Comparison of ENCODE assay signal across 17 cellular contexts in the genomic region with DNA sequence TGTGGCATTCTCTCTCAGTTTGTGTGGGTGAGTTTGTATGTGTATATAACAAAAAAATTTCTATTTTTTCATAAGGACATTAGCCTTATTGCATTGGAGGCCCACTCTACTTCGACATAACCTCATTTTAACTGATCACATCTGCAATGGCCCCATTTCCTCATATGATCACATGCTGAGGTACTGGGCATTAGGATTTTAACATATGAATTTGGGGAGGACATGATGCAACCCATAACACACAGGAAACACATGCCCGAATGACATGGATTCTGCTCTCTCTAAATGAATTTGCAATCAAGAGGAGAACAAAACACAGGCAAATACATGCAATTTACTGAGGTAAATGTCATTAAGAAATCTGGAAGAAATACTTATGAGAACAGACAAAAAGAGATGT.
A peak's percentile ranks its signal among the peaks of the same experiment; 100 is the strongest.
DNase-seq lines count a peak whose midpoint lies in the region; ATAC-seq, FAIRE-seq and TF ChIP-seq lines count a peak whose summit lies in the region.
"Had no signal": no experiment of that assay in that cellular context is flagged by ENCODE, and none has a peak within 500 bp of the region (broad histone marks: within the 10 kb centered on the region; RNA-seq: fewer than 3 reads in every experiment).

No MANE protein-coding gene starts in this region.

- no peak overlapping the region for H4K8ac ChIP-seq in H1 (ENCODE audit: extremely low read depth, insufficient read depth, low read length)

- H4K20me1 ChIP-seq in DND-41 (ENCODE audit: insufficient read depth, low read length) (no peaks in the 10 kb centered on the region), GM23338 (replicated peaks; ENCODE audit: insufficient read depth) (no peaks in the 10 kb centered on the region), Loucy (ENCODE audit: insufficient read depth, low read length, poor library complexity, severe bottlenecking) (no peaks in the 10 kb centered on the region), H1 (replicated peaks in 1 of 2; ENCODE audit: control insufficient read depth in 1 of 2, insufficient read depth in 2 of 2, low read length in 2 of 2) (no peaks in the 10 kb centered on the region)
- H4K20me1 ChIP-seq: BLaER1 treated with 17β-estradiol and CSF1 and Interleukin-3, amounts not matched to agents 10 nM and 100 nM had no signal

- no peak overlapping the region for H2BK120ac ChIP-seq in H1 (replicated peaks; ENCODE audit: low read depth, low read length)

- peaks cover 5% of the 10 kb centered on the region for H3K27me3 Mint-ChIP-seq in GM23338 (ENCODE audit: insufficient read depth, low read depth, poor library complexity)
- H3K27me3 Mint-ChIP-seq: B cell had no signal

- no peak overlapping the region for H4K91ac ChIP-seq in H1 (replicated peaks; ENCODE audit: insufficient read length, low read length)

- no peak overlapping the region for H2AK5ac ChIP-seq in H1 (ENCODE audit: low read depth, low read length)

- peaks cover 12% of the 10 kb centered on the region; the same call in 2 of the 3 replicates for H3K9me3 Mint-ChIP-seq in GM23338
- H3K9me3 Mint-ChIP-seq: CD8-positive, alpha-beta T cell had no signal

- H2BK20ac ChIP-seq in H1 (ENCODE audit: low read length), result no peak overlapping the region

- TF ChIP-seq CTCF in DND-41 (IDR thresholded peaks at IDR 0.05; ENCODE audit: borderline replicate concordance, extremely low read depth, low read length, poor library complexity, severe bottlenecking) (no peak), GM23338 (conservative IDR thresholded peaks at IDR 0.05; ENCODE audit: low read depth in 2 of 2) (no peak), Loucy (conservative IDR thresholded peaks at IDR 0.05; ENCODE audit: low read length) (no peak), H1 (IDR thresholded peaks at IDR 0.05; ENCODE audit: control extremely low read depth in 1 of 3, insufficient read depth in 1 of 3, low read depth in 1 of 3, low read length in 3 of 3) (no peak), heart left ventricle (IDR thresholded peaks at IDR 0.05) (no peak)

- no peak overlapping the region for H2BK5ac ChIP-seq in H1 (ENCODE audit: low read depth, low read length)

- peak overlapping the region; percentile 80 for H3K27ac Mint-ChIP-seq in GM23338
- H3K27ac Mint-ChIP-seq: B cell; CD8-positive, alpha-beta T cell had no signal

- DNase-seq in DND-41 (no peak), GM23338 (ENCODE audit: low spot score) (no peak), H1 (ENCODE audit: low read depth in 1 of 2, low spot score in 2 of 2) (no peak), mesenteric fat pad (ENCODE audit: low spot score) (no peak), heart left ventricle (no peak), HuH-7.5 (ENCODE audit: low spot score) (no peak)
- DNase-seq: CD8-positive, alpha-beta T cell; COR-L47; DMS 273 treated with DMSO at 0.1 percent for 48 hours; DMS53 had no signal

- H3F3A ChIP-seq in GM23338 (replicated peaks; ENCODE audit: low read depth) (no peaks in the 10 kb centered on the region), Loucy (ENCODE audit: low read depth) (peaks cover 17% of the 10 kb centered on the region; the same call in 1 of the 2 replicates)

- intact Hi-C loops in heart left ventricle (cut with DNase I), result no loop called here

- H3K79me2 ChIP-seq in DND-41 (ENCODE audit: insufficient read depth, low read length) (no peaks in the 10 kb centered on the region), GM23338 (replicated peaks; ENCODE audit: insufficient read depth) (no peaks in the 10 kb centered on the region), Loucy (ENCODE audit: insufficient read depth, low read length) (no peaks in the 10 kb centered on the region), H1 (ENCODE audit: control insufficient read depth in 1 of 2, insufficient read depth in 2 of 2, low read length in 2 of 2) (no peaks in the 10 kb centered on the region)

- no peak for FAIRE-seq in H1 (lab: Jason Lieb, UNC)
- FAIRE-seq: G401.6, GM12892, GM18507 had no signal

- H3K23ac ChIP-seq in H1 (ENCODE audit: insufficient read length), result no peak overlapping the region

- H3K4ac ChIP-seq in H1 (replicated peaks; ENCODE audit: insufficient read length, low read depth, low read length), result no peak overlapping the region

- no peak overlapping the region for H2BK15ac ChIP-seq in H1 (ENCODE audit: low read length)

- TF ChIP-seq EP300 in H1 (IDR thresholded peaks at IDR 0.05; ENCODE audit: borderline replicate concordance in 1 of 2, low read depth in 2 of 2, low read length in 2 of 2), result no peak

- no peak overlapping the region for H3K14ac ChIP-seq in H1 (ENCODE audit: insufficient read length)

- TF ChIP-seq POLR2A in H1 (IDR thresholded peaks at IDR 0.05; ENCODE audit: control extremely low read depth in 1 of 2, low read depth in 2 of 2, low read length in 2 of 2) (no peak), heart left ventricle (IDR thresholded peaks at IDR 0.05) (no peak)

- no peak overlapping the region; the same call in 1 of the 2 replicates for H3K18ac ChIP-seq in H1 (ENCODE audit: extremely low read depth, low read length)

- POLR2A ChIA-PET in H1 (lab: Charles Lee; ENCODE audit: partially characterized antibody), result no interaction called here

- H3K9ac ChIP-seq in DND-41 (ENCODE audit: low read depth, low read length) (no peak overlapping the region), Loucy (ENCODE audit: low read depth, low read length, poor library complexity, severe bottlenecking) (peak overlapping the region; percentile 53), H1 (replicated peaks in 1 of 4; ENCODE audit: extremely low read depth in 1 of 4, low read depth in 3 of 4, low read length in 3 of 4) (no peak overlapping the region)
- H3K9ac ChIP-seq: BLaER1 treated with 17β-estradiol and CSF1 and Interleukin-3, amounts not matched to agents 10 nM and 100 nM had no signal

- peak overlapping the region; percentile 44; the same call in 1 of the 2 replicates for H3K27ac ChIP-seq in DND-41 (ENCODE audit: low read length)
- 0 out of 2 replicates have a peak overlapping the region, but pooled peaks have one; percentile 1 for H3K27ac ChIP-seq in GM23338 (ENCODE audit: low read depth)
- H3K27ac ChIP-seq in H1 (ENCODE audit: low read depth, low read length), result no peak overlapping the region
- H3K27ac ChIP-seq in heart left ventricle, result no peak overlapping the region
- H3K27ac ChIP-seq: BLaER1 treated with 17β-estradiol and CSF1 and Interleukin-3, amounts not matched to agents 10 nM and 100 nM had no signal

- no peaks in the 10 kb centered on the region for H3K79me1 ChIP-seq in H1 (ENCODE audit: low read depth, low read length)

- H3K4me3 ChIP-seq in DND-41 (ENCODE audit: low read depth in 1 of 2, low read length in 2 of 2) (no peak overlapping the region), GM23338 (no peak overlapping the region), Loucy (ENCODE audit: low read length, poor library complexity, severe bottlenecking) (peak overlapping the region; percentile 22), H1 (ENCODE audit: extremely low read depth in 1 of 4, insufficient read depth in 2 of 4, low read depth in 3 of 4, low read length in 4 of 4) (no peak overlapping the region), heart left ventricle (no peak overlapping the region)
- H3K4me3 ChIP-seq: BLaER1 treated with 17β-estradiol and CSF1 and Interleukin-3, amounts not matched to agents 10 nM and 100 nM; HAP-1 had no signal

- H3K4me1 Mint-ChIP-seq in GM23338, result peaks cover 14% of the 10 kb centered on the region
- H3K4me1 Mint-ChIP-seq: B cell had no signal

- no peak overlapping the region for H2BK12ac ChIP-seq in H1 (ENCODE audit: low read depth, low read length)

- no peak overlapping the region for H4K5ac ChIP-seq in H1 (ENCODE audit: insufficient read length, low read depth, low read length)

- peak overlapping the region; percentile 33; the same call in 1 of the 2 replicates for H2AFZ ChIP-seq in DND-41 (ENCODE audit: low read depth, low read length)
- peak overlapping the region; percentile 15; the same call in 1 of the 2 replicates for H2AFZ ChIP-seq in GM23338
- H2AFZ ChIP-seq in Loucy (ENCODE audit: low read length), result peak overlapping the region; percentile 47; the same call in 1 of the 2 replicates
- peak overlapping the region; percentile 3; the same call in 1 of the 2 replicates for H2AFZ ChIP-seq in H1 (ENCODE audit: low read length)

- peaks cover 3% of the 10 kb centered on the region; the same call in 2 of the 3 replicates for H3K36me3 Mint-ChIP-seq in GM23338 (ENCODE audit: low read depth)
- H3K36me3 Mint-ChIP-seq: CD8-positive, alpha-beta T cell had no signal

- H3K9me3 ChIP-seq in DND-41 (ENCODE audit: insufficient read depth, low read length, severe bottlenecking), result no peaks in the 10 kb centered on the region
- H3K9me3 ChIP-seq in Loucy (ENCODE audit: insufficient read depth, low read depth, low read length), result peaks cover 5% of the 10 kb centered on the region; the same call in 1 of the 2 replicates
- H3K9me3 ChIP-seq in H1 (ENCODE audit: insufficient read depth in 2 of 2, low read depth in 1 of 2, low read length in 1 of 2), result no peaks in the 10 kb centered on the region
- peaks cover 0 to 12% (median 0%) of the 10 kb centered on the region in 12 donors for H3K9me3 ChIP-seq in heart left ventricle
- H3K9me3 ChIP-seq: BLaER1 treated with 17β-estradiol and CSF1 and Interleukin-3, amounts not matched to agents 10 nM and 100 nM; HAP-1 had no signal

- WGBS in H1 (ENCODE audit: extremely low coverage in 1 of 2, insufficient coverage in 1 of 2, insufficient read length in 1 of 2, insufficient replicate concordance in 2 of 2, low coverage in 1 of 2, low lambda C conversion rate in 2 of 2, missing lambda C conversion rate in 1 of 2), 2 experiments, result 82% methylated on average over 2 of the region's 2 CpGs; no CpG with 5 or more reads in 1 of the 2 experiments
- WGBS in heart left ventricle, 4 donors, result 59 to 79% (median 69%) methylated on average over 2 of the region's 2 CpGs

- no peak overlapping the region for H3K4me2 ChIP-seq in DND-41 (ENCODE audit: insufficient read depth, low read length)
- no peak overlapping the region for H3K4me2 ChIP-seq in GM23338
- H3K4me2 ChIP-seq in Loucy (ENCODE audit: low read depth, low read length, poor library complexity, severe bottlenecking), result peak overlapping the region; percentile 60
- H3K4me2 ChIP-seq in H1 (ENCODE audit: insufficient read depth in 1 of 2, low read depth in 2 of 2, low read length in 2 of 2), result no peak overlapping the region
- H3K4me2 ChIP-seq: BLaER1 treated with 17β-estradiol and CSF1 and Interleukin-3, amounts not matched to agents 10 nM and 100 nM had no signal

- ATAC-seq in DND-41 (ENCODE audit: insufficient read depth, low read depth) (no peak), GM23338 (no peak), heart left ventricle (no peak)
- ATAC-seq: CD8-positive, alpha-beta T cell had no signal

- H3K36me3 ChIP-seq in DND-41 (ENCODE audit: insufficient read depth, low read length) (no peaks in the 10 kb centered on the region), GM23338 (ENCODE audit: insufficient read depth) (no peaks in the 10 kb centered on the region), Loucy (ENCODE audit: insufficient read depth, low read length) (no peaks in the 10 kb centered on the region), H1 (ENCODE audit: control insufficient read depth in 2 of 4, insufficient read depth in 4 of 4, low read length in 3 of 4) (no peaks in the 10 kb centered on the region), heart left ventricle (no peaks in the 10 kb centered on the region)
- H3K36me3 ChIP-seq: BLaER1 treated with 17β-estradiol and CSF1 and Interleukin-3, amounts not matched to agents 10 nM and 100 nM; HAP-1 had no signal

- H3K4me1 ChIP-seq in DND-41 (ENCODE audit: insufficient read depth, low read length), result peaks cover 28% of the 10 kb centered on the region
- H3K4me1 ChIP-seq in GM23338 (ENCODE audit: insufficient read depth), result peaks cover 16% of the 10 kb centered on the region
- H3K4me1 ChIP-seq in Loucy (ENCODE audit: insufficient read depth, low read length, poor library complexity, severe bottlenecking), result peaks cover 51% of the 10 kb centered on the region
- peaks cover 0 to 4% (median 0%) of the 10 kb centered on the region in 4 experiments; a peak in 1 of 7 replicates for H3K4me1 ChIP-seq in H1 (replicated peaks in 1 of 4; ENCODE audit: control insufficient read depth in 3 of 4, insufficient read depth in 4 of 4, low read length in 3 of 4)
- no peaks in the 10 kb centered on the region for H3K4me1 ChIP-seq in heart left ventricle
- H3K4me1 ChIP-seq: BLaER1 treated with 17β-estradiol and CSF1 and Interleukin-3, amounts not matched to agents 10 nM and 100 nM; HAP-1 had no signal

- no peaks in the 10 kb centered on the region for H3K9me2 ChIP-seq in GM23338 (ENCODE audit: insufficient read depth)
- no peaks in the 10 kb centered on the region for H3K9me2 ChIP-seq in Loucy (replicated peaks; ENCODE audit: low read depth, low read length)

- CTCF ChIA-PET in H1 (lab: Charles Lee; ENCODE audit: partially characterized antibody), result no interaction called here

- H3K56ac ChIP-seq in H1 (replicated peaks; ENCODE audit: insufficient read length, low read depth, low read length), result no peak overlapping the region

- no peak overlapping the region for H3K4me3 Mint-ChIP-seq in GM23338
- H3K4me3 Mint-ChIP-seq: B cell; CD8-positive, alpha-beta T cell had no signal

- H3K23me2 ChIP-seq in H1 (ENCODE audit: low read depth, low read length), result no peaks in the 10 kb centered on the region

- no peak for TF ChIP-seq RAD21 in H1 (IDR thresholded peaks at IDR 0.05 in 1 of 2, conservative IDR thresholded peaks at IDR 0.05 in 1 of 2; ENCODE audit: low read depth in 2 of 2, low read length in 2 of 2)

- no peaks in the 10 kb centered on the region for H3K27me3 ChIP-seq in DND-41 (ENCODE audit: insufficient read depth, low read length, poor library complexity)
- no peaks in the 10 kb centered on the region for H3K27me3 ChIP-seq in GM23338 (ENCODE audit: insufficient read depth)
- H3K27me3 ChIP-seq in Loucy (ENCODE audit: insufficient read depth, low read length, poor library complexity, severe bottlenecking), result no peaks in the 10 kb centered on the region
- no peaks in the 10 kb centered on the region for H3K27me3 ChIP-seq in H1 (replicated peaks in 1 of 4; ENCODE audit: control insufficient read depth in 3 of 4, extremely low read depth in 1 of 4, insufficient read depth in 3 of 4, low read length in 3 of 4)
- H3K27me3 ChIP-seq in heart left ventricle, result no peaks in the 10 kb centered on the region
- H3K27me3 ChIP-seq: BLaER1 treated with 17β-estradiol and CSF1 and Interleukin-3, amounts not matched to agents 10 nM and 100 nM had no signal

Comparison
In these comparisons a context has a peak if more than half of its experiments do, and no peak if none do; other contexts are left out.
1. H3K27ac ChIP-seq: peak in DND-41 (single experiment) and GM23338 (single experiment); none in H1 (single experiment) and heart left ventricle (0 of 12).
2. Peak in every context shown above with its lines, with median percentiles within 50 percentile points of each other: H2AFZ ChIP-seq.